ENCODE assay signal across 16 cellular contexts in genomic region chr1:233289676-233290075, GRCh38.
DNase-seq lines count a peak whose midpoint lies in the region; ATAC-seq lines count a peak whose summit lies in the region.
"Had no signal": no experiment of that assay in that cellular context is flagged by ENCODE, and none has a peak within 500 bp of the region (broad histone marks: within the 10 kb centered on the region; RNA-seq: fewer than 3 reads in every experiment).

No MANE protein-coding gene starts in this region.

- ATAC-seq in HG03196 (IDR thresholded peaks at IDR 0.05; ENCODE audit: unreplicated experiment): no peak
- ATAC-seq: activated CD4-positive, CD25-positive, alpha-beta regulatory T cell treated with anti-CD3 and anti-CD28 coated beads, Interleukin-2, amount 50 U/mL, for 24 hours; right lobe of liver had no signal

- DNase-seq in DMS79 (lab: John Stamatoyannopoulos, UW) (peak; percentile 6), NCI-H128 (lab: John Stamatoyannopoulos, UW; ENCODE audit: unreplicated experiment) (peak; percentile 68), NCI-H69 (lab: John Stamatoyannopoulos, UW) (peak; percentile 95), iPS DF 19.7 (ENCODE audit: low read depth, low spot score) (peak; percentile 95)
- no peak for DNase-seq in effector CD8-positive, alpha-beta T cell (lab: John Stamatoyannopoulos, UW)
- DNase-seq in effector CD4-positive, alpha-beta T cell: no peak
- no peak for DNase-seq in activated CD4-positive, alpha-beta T cell treated with anti-CD3 and anti-CD28 coated beads for 4 hours
- DNase-seq: DND-41, HCEC 1CT, NCI-H187 treated with DMSO at 0.1 percent for 48 hours, right lobe of liver, SIG-M5, stomach, T-helper 2 cell had no signal

Comparison
In these comparisons a context has a peak if more than half of its experiments do, and no peak if none do; other contexts are left out.
1. DNase-seq: peak in DMS79 (single experiment), NCI-H128 (single experiment), NCI-H69 (single experiment) and iPS DF 19.7 (single experiment); none in effector CD8-positive, alpha-beta T cell (single experiment), effector CD4-positive, alpha-beta T cell (single experiment) and activated CD4-positive, alpha-beta T cell treated with anti-CD3 and anti-CD28 coated beads for 4 hours (0 of 2).